In genomic region chr3:31092748-31093607, GRCh38 we compare ENCODE assay signal across 20 cellular contexts.
DNase-seq lines count a peak whose midpoint lies in the region; ATAC-seq and TF ChIP-seq lines count a peak whose summit lies in the region.
"Had no signal": no experiment of that assay in that cellular context is flagged by ENCODE, and none has a peak within 500 bp of the region (broad histone marks: within the 10 kb centered on the region; RNA-seq: fewer than 3 reads in every experiment).

No MANE protein-coding gene starts in this region.

- intact Hi-C loops in A673 (cut with micrococcal nuclease; ENCODE audit: unreplicated experiment) (no loop called here), esophagus muscularis mucosa (cut with DNase I) (no loop called here), lower lobe of right lung (cut with DNase I) (no loop called here)

- H3K4me3 ChIP-seq in A673 (ENCODE audit: low read depth, low read length, poor library complexity, severe bottlenecking) (no peak overlapping the region), GM23248 (no peak overlapping the region), esophagus muscularis mucosa (no peak overlapping the region), lower lobe of right lung (no peak overlapping the region)
- H3K4me3 ChIP-seq: ascending aorta, K562, sigmoid colon, vagina had no signal

- TF ChIP-seq POLR2A in esophagus muscularis mucosa (IDR thresholded peaks at IDR 0.05; ENCODE audit: low read depth), result no peak

- 0 out of 2 replicates have a peak overlapping the region, but pooled peaks have one; percentile 16 for H3K9ac ChIP-seq in GM23248

- H3F3A ChIP-seq in GM23248 (ENCODE audit: insufficient read depth), result peaks cover 16% of the 10 kb centered on the region

- H3K9me3 ChIP-seq in A673 (ENCODE audit: low read depth, low read length, poor library complexity, severe bottlenecking) (no peaks in the 10 kb centered on the region), GM23248 (ENCODE audit: low read depth) (no peaks in the 10 kb centered on the region), esophagus muscularis mucosa (no peaks in the 10 kb centered on the region), lower lobe of right lung (no peaks in the 10 kb centered on the region)
- H3K9me3 ChIP-seq: ascending aorta, sigmoid colon, vagina had no signal

- H3K27ac Mint-ChIP-seq in activated T-helper 17 cell treated with anti-CD3 and anti-CD28 coated beads, Interleukin-2, amount 50 U/mL, for 72 hours, result no peak overlapping the region
- H3K27ac Mint-ChIP-seq: activated CD8-positive, alpha-beta T cell treated with anti-CD3 and anti-CD28 coated beads for 36 hours had no signal

- H3K36me3 Mint-ChIP-seq in activated T-helper 17 cell treated with anti-CD3 and anti-CD28 coated beads, Interleukin-2, amount 50 U/mL, for 72 hours (ENCODE audit: low read depth), result no peaks in the 10 kb centered on the region

- no peak for TF ChIP-seq CTCF in A673 (conservative IDR thresholded peaks at IDR 0.05; ENCODE audit: low read depth, low read length)
- TF ChIP-seq CTCF in esophagus muscularis mucosa (IDR thresholded peaks at IDR 0.05), result no peak
- TF ChIP-seq CTCF in lower lobe of right lung (IDR thresholded peaks at IDR 0.05), result no peak

- peaks cover 3% of the 10 kb centered on the region for H3K4me1 Mint-ChIP-seq in activated T-helper 17 cell treated with anti-CD3 and anti-CD28 coated beads, Interleukin-2, amount 50 U/mL, for 72 hours

- no peak overlapping the region for H3K4me3 Mint-ChIP-seq in activated T-helper 17 cell treated with anti-CD3 and anti-CD28 coated beads, Interleukin-2, amount 50 U/mL, for 72 hours
- H3K4me3 Mint-ChIP-seq: activated CD8-positive, alpha-beta T cell treated with anti-CD3 and anti-CD28 coated beads for 36 hours; H9; nephron had no signal

- DNase-seq in A673 (ENCODE audit: low spot score) (peak; percentile 36), GM23248 (peak; percentile 65), esophagus muscularis mucosa (ENCODE audit: extremely low spot score) (peak; percentile 74), lower lobe of right lung (no peak), NCI-H226 (no peak), foreskin melanocyte (no peak)
- DNase-seq: activated CD8-positive, alpha-beta T cell treated with anti-CD3 and anti-CD28 coated beads for 36 hours; activated effector memory CD4-positive, alpha-beta T cell treated with Interleukin-2 at 50 U/mL for 16 hours; H9; left colon; NCI-H1092 treated with DMSO at 0.1 percent for 48 hours; NCI-H2171 treated with DMSO at 0.1 percent for 48 hours; sigmoid colon; stimulated activated naive CD8-positive, alpha-beta T cell treated with anti-CD3 and anti-CD28 coated beads, Interleukin-15, Interleukin-2, amounts not matched to agents 100 U/mL and 50 U/mL, for 24 hours had no signal

- 0 to 2% methylated on average over 6 of the region's 6 CpGs for WGBS in GM23248 (ENCODE audit: low coverage in 1 of 2, low lambda C conversion rate in 2 of 2, missing lambda C conversion rate in 2 of 2), 2 experiments
- 86% methylated on average over 6 of the region's 6 CpGs for WGBS in esophagus muscularis mucosa

- in situ Hi-C loops in GM23248 (cut with MboI), result no loop called here

- ATAC-seq in lower lobe of right lung (peak; percentile 52 to 60), GM21515 (IDR thresholded peaks at IDR 0.05; ENCODE audit: unreplicated experiment) (no peak)
- ATAC-seq in activated T-helper 17 cell treated with anti-CD3 and anti-CD28 coated beads, Interleukin-2, amount 50 U/mL, for 72 hours (replicated peaks), result no peak
- ATAC-seq: activated CD8-positive, alpha-beta T cell treated with anti-CD3 and anti-CD28 coated beads for 36 hours; K562; stimulated activated naive CD8-positive, alpha-beta T cell treated with anti-CD3 and anti-CD28 coated beads, Interleukin-15, Interleukin-2, amounts not matched to agents 100 U/mL and 50 U/mL, for 24 hours had no signal

- H3K27me3 ChIP-seq in A673 (replicated peaks; ENCODE audit: insufficient read depth, low read depth, low read length, poor library complexity), result no peaks in the 10 kb centered on the region
- no peaks in the 10 kb centered on the region for H3K27me3 ChIP-seq in GM23248 (replicated peaks; ENCODE audit: insufficient read depth)
- no peaks in the 10 kb centered on the region for H3K27me3 ChIP-seq in esophagus muscularis mucosa
- no peaks in the 10 kb centered on the region for H3K27me3 ChIP-seq in lower lobe of right lung (ENCODE audit: low read depth)
- H3K27me3 ChIP-seq: ascending aorta, sigmoid colon, vagina had no signal

- H3K36me3 ChIP-seq in A673 (ENCODE audit: insufficient read depth, low read length, poor library complexity, severe bottlenecking), result no peaks in the 10 kb centered on the region
- H3K36me3 ChIP-seq in GM23248 (ENCODE audit: low read depth), result no peaks in the 10 kb centered on the region
- no peaks in the 10 kb centered on the region for H3K36me3 ChIP-seq in esophagus muscularis mucosa
- no peaks in the 10 kb centered on the region for H3K36me3 ChIP-seq in lower lobe of right lung
- H3K36me3 ChIP-seq: ascending aorta, sigmoid colon, vagina had no signal

- no TSS peak for BruUV-seq in A673 (replicated peaks; lab: Mats Ljungman, UMichigan)

- no peaks in the 10 kb centered on the region for H3K27me3 Mint-ChIP-seq in activated T-helper 17 cell treated with anti-CD3 and anti-CD28 coated beads, Interleukin-2, amount 50 U/mL, for 72 hours
- H3K27me3 Mint-ChIP-seq: activated CD8-positive, alpha-beta T cell treated with anti-CD3 and anti-CD28 coated beads for 36 hours had no signal

- peak overlapping the region; percentile 50 for H3K4me2 ChIP-seq in GM23248 (ENCODE audit: unreplicated experiment)

- no peaks in the 10 kb centered on the region for H3K9me3 Mint-ChIP-seq in activated T-helper 17 cell treated with anti-CD3 and anti-CD28 coated beads, Interleukin-2, amount 50 U/mL, for 72 hours
- H3K9me3 Mint-ChIP-seq: activated CD8-positive, alpha-beta T cell treated with anti-CD3 and anti-CD28 coated beads for 36 hours; nephron had no signal

- no peaks in the 10 kb centered on the region for H3K9me2 ChIP-seq in GM23248 (ENCODE audit: insufficient read depth)

- peak overlapping the region; percentile 59 for H2AFZ ChIP-seq in GM23248

- CTCF ChIA-PET in A673 (lab: Charles Lee), result interaction anchor here (0.7 kb wide), 1 partner anchor 355 kb away, joined by 3 read pairs; no protein-coding TSS in a partner anchor

- no peak overlapping the region for H3K27ac ChIP-seq in A673 (ENCODE audit: low read depth, low read length, poor library complexity, severe bottlenecking)
- H3K27ac ChIP-seq in GM23248, result peak overlapping the region; percentile 63
- no peak overlapping the region for H3K27ac ChIP-seq in esophagus muscularis mucosa (replicated peaks in 1 of 4)
- no peak overlapping the region for H3K27ac ChIP-seq in lower lobe of right lung
- H3K27ac ChIP-seq: ascending aorta, sigmoid colon, vagina had no signal

- no peaks in the 10 kb centered on the region for H4K20me1 ChIP-seq in GM23248 (ENCODE audit: insufficient read depth)

- no peak for TF ChIP-seq EP300 in esophagus muscularis mucosa (IDR thresholded peaks at IDR 0.05)

- POLR2A ChIA-PET in A673 (lab: Charles Lee; ENCODE audit: low non-redundant PET), result no interaction called here

- H3K4me1 ChIP-seq in A673 (ENCODE audit: insufficient read depth, low read length, poor library complexity, severe bottlenecking) (no peaks in the 10 kb centered on the region), GM23248 (ENCODE audit: insufficient read depth) (peaks cover 17% of the 10 kb centered on the region), esophagus muscularis mucosa (peaks cover 0 to 4% (median 0%) of the 10 kb centered on the region in 4 donors), lower lobe of right lung (peaks cover 18% of the 10 kb centered on the region)
- H3K4me1 ChIP-seq: ascending aorta, sigmoid colon, vagina had no signal

- no peaks in the 10 kb centered on the region for H3K79me2 ChIP-seq in GM23248 (ENCODE audit: insufficient read depth)

Comparison
In these comparisons a context has a peak if more than half of its experiments do, and no peak if none do; other contexts are left out.
1. DNase-seq: peak in A673 (single experiment), GM23248 (single experiment) and esophagus muscularis mucosa (single experiment); none in lower lobe of right lung (single experiment), NCI-H226 (single experiment) and foreskin melanocyte (single experiment).
2. ATAC-seq: peak in lower lobe of right lung (2 of 2); none in GM21515 (single experiment) and activated T-helper 17 cell treated with anti-CD3 and anti-CD28 coated beads, Interleukin-2, amount 50 U/mL, for 72 hours (single experiment).